ENCODE assay signal across 12 cellular contexts in the genomic region with DNA sequence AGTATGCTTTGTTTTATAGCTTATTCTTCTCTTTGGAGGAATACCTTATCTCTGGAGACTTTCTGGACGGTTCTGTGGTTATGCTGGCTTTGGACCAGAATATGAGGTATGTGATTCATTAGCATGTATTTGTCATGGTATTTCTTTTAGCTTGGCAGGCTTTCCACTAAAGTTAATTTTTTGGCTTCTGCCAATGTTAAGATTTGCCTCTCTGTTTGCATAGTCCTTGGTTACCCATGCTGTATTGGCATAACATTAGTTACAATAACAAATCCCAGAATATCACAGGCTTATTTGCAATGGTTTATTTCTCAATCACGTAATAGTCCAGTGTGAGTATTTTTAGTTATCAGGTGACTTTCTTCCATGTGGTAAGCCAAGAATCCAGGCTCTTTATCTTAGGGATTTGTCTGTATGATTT. TPM values are rescaled to one million over a fixed set of nuclear protein-coding genes. Genes with fewer than 3 reads are reported as not detected.
DNase-seq lines count a peak whose midpoint lies in the region; TF ChIP-seq lines count a peak whose summit lies in the region.
"Had no signal": no experiment of that assay in that cellular context is flagged by ENCODE, and none has a peak within 500 bp of the region (broad histone marks: within the 10 kb centered on the region; RNA-seq: fewer than 3 reads in every experiment).

No MANE protein-coding gene starts in this region.

- 0 out of 2 replicates have a peak overlapping the region, but pooled peaks have one; percentile 43 for H3K4me2 ChIP-seq in SK-N-SH
- peak overlapping the region; percentile 56 for H3K4me2 ChIP-seq in fibroblast of lung (ENCODE audit: extremely low read depth, insufficient read depth, low read length)
- H3K4me2 ChIP-seq in osteoblast (ENCODE audit: insufficient read depth, low read length) = peak overlapping the region; percentile 64

- intact Hi-C loops in spleen (cut with DNase I; ENCODE audit: low total_unique reads) = no loop called here

- TF ChIP-seq EP300 in SK-N-SH (IDR thresholded peaks at IDR 0.05; ENCODE audit: borderline replicate concordance in 1 of 2, low read depth in 1 of 2, low read length in 1 of 2) = no peak

- TF ChIP-seq RAD21 in SK-N-SH (IDR thresholded peaks at IDR 0.05; ENCODE audit: low read length) = no peak

- peaks cover 28% of the 10 kb centered on the region for H3F3A ChIP-seq in SK-N-SH (replicated peaks; ENCODE audit: insufficient read depth)

- CTCF ChIA-PET in SK-N-SH (lab: Yijun Ruan, JAX) = interaction anchor here (1.2 to 1.3 kb wide), 2 partner anchors 98 to 124 kb away, joined by 3 read pairs; no protein-coding TSS in a partner anchor

- POLR2A ChIA-PET in SK-N-SH (lab: Yijun Ruan, JAX) = no interaction called here

- peak overlapping the region in 1 of 2 experiments; percentile 99; a peak in 2 of 4 replicates for H3K27ac ChIP-seq in SK-N-SH (ENCODE audit: low read depth in 2 of 2, low read length in 1 of 2)
- peak overlapping the region; percentile 85 for H3K27ac ChIP-seq in fibroblast of lung (ENCODE audit: insufficient read depth, low read length)
- peak overlapping the region; percentile 98 for H3K27ac ChIP-seq in osteoblast (ENCODE audit: low read depth, low read length)
- no peak overlapping the region for H3K27ac ChIP-seq in spleen

- peaks cover 53% of the 10 kb centered on the region for H3K79me2 ChIP-seq in SK-N-SH (ENCODE audit: insufficient read depth)
- peaks cover 7% of the 10 kb centered on the region for H3K79me2 ChIP-seq in fibroblast of lung (ENCODE audit: control insufficient read depth, insufficient read depth, low read length)
- H3K79me2 ChIP-seq in osteoblast (ENCODE audit: insufficient read depth, low read length) = peaks cover 41% of the 10 kb centered on the region

- no peaks in the 10 kb centered on the region for H3K27me3 ChIP-seq in SK-N-SH (ENCODE audit: insufficient read depth)
- no peaks in the 10 kb centered on the region for H3K27me3 ChIP-seq in fibroblast of lung (ENCODE audit: control insufficient read depth, insufficient read depth, low read length)
- H3K27me3 ChIP-seq in osteoblast (ENCODE audit: insufficient read depth, low read length) = no peaks in the 10 kb centered on the region
- H3K27me3 ChIP-seq in spleen (replicated peaks in 1 of 7) = no peaks in the 10 kb centered on the region

- H3K4me3 ChIP-seq in SK-N-SH (ENCODE audit: low read depth in 2 of 2, low read length in 1 of 2) = no peak overlapping the region
- no peak overlapping the region for H3K4me3 ChIP-seq in fibroblast of lung (replicated peaks in 1 of 4; ENCODE audit: control extremely low read depth in 1 of 4, insufficient read depth in 1 of 4, low read depth in 3 of 4, low read length in 4 of 4)
- no peak overlapping the region for H3K4me3 ChIP-seq in osteoblast (ENCODE audit: insufficient read depth, low read length)
- no peak overlapping the region for H3K4me3 ChIP-seq in spleen
- H3K4me3 ChIP-seq: lung had no signal

- H3K4me1 ChIP-seq in SK-N-SH (ENCODE audit: control insufficient read depth in 1 of 2, insufficient read depth in 2 of 2, low read depth in 1 of 2, low read length in 1 of 2) = no peaks in the 10 kb centered on the region; a peak in 2 of 4 replicates
- H3K4me1 ChIP-seq in fibroblast of lung (ENCODE audit: control insufficient read depth, extremely low read depth, insufficient read depth, low read length) = peaks cover 13% of the 10 kb centered on the region
- H3K4me1 ChIP-seq in osteoblast (ENCODE audit: insufficient read depth, low read length) = peaks cover 38% of the 10 kb centered on the region
- H3K4me1 ChIP-seq in spleen = peaks cover 0 to 18% (median 9%) of the 10 kb centered on the region in 6 donors

- H3K9ac ChIP-seq in SK-N-SH (peak overlapping the region; percentile 64; the same call in 1 of the 2 replicates), fibroblast of lung (ENCODE audit: insufficient read depth, low read length) (no peak overlapping the region)

- H3K9me3 ChIP-seq in SK-N-SH (no peaks in the 10 kb centered on the region), fibroblast of lung (ENCODE audit: control insufficient read depth, insufficient read depth, low read depth, low read length) (no peaks in the 10 kb centered on the region), osteoblast (ENCODE audit: low read depth, low read length) (no peaks in the 10 kb centered on the region), spleen (no peaks in the 10 kb centered on the region)

- peak; percentile 78 for DNase-seq in AG20443 (ENCODE audit: low spot score)
- no peak for DNase-seq in SK-N-SH
- peak; percentile 95 to 97 for DNase-seq in fibroblast of lung (ENCODE audit: low read depth in 2 of 2)
- peak; percentile 89 for DNase-seq in osteoblast (ENCODE audit: insufficient read length, low spot score, missing footprints)
- no peak for DNase-seq in middle frontal gyrus (ENCODE audit: extremely low spot score, low spot score)
- no peak for DNase-seq in spleen
- no peak for DNase-seq in NCI-H2227 (lab: John Stamatoyannopoulos, UW; ENCODE audit: unreplicated experiment)
- no peak for DNase-seq in NCI-H1092 treated with DMSO at 0.1 percent for 48 hours (lab: John Stamatoyannopoulos, UW)
- DNase-seq: activated CD4-positive, alpha-beta T cell treated with anti-CD3 and anti-CD28 coated beads for 48 hours; cerebellar nuclear complex; stimulated activated CD4-positive, alpha-beta T cell treated with anti-CD3 and anti-CD28 coated beads, Interleukin-4, amount 100 ng/mL, for 4 hours had no signal

- no peaks in the 10 kb centered on the region for H3K9me2 ChIP-seq in SK-N-SH

- TF ChIP-seq CTCF in SK-N-SH (IDR thresholded peaks at IDR 0.05) = no peak
- TF ChIP-seq CTCF in fibroblast of lung (conservative IDR thresholded peaks at IDR 0.05 in 1 of 2, IDR thresholded peaks at IDR 0.05 in 1 of 2; ENCODE audit: low read depth in 1 of 2, low read length in 2 of 2) = no peak
- TF ChIP-seq CTCF in osteoblast (IDR thresholded peaks at IDR 0.05; ENCODE audit: extremely low read depth, low read depth, low read length) = no peak
- no peak for TF ChIP-seq CTCF in spleen (IDR thresholded peaks at IDR 0.05 in 8 of 11, conservative IDR thresholded peaks at IDR 0.05 in 3 of 11)

- H3K36me3 ChIP-seq in SK-N-SH (replicated peaks in 1 of 2; ENCODE audit: control insufficient read depth in 1 of 2, insufficient read depth in 2 of 2, low read length in 1 of 2) (peaks cover 58 to 63% of the 10 kb centered on the region in 2 experiments), fibroblast of lung (ENCODE audit: control insufficient read depth, insufficient read depth, low read length) (peaks cover 7% of the 10 kb centered on the region), osteoblast (ENCODE audit: insufficient read depth, low read length) (peaks cover 55% of the 10 kb centered on the region), spleen (peaks cover 0 to 100% (median 72%) of the 10 kb centered on the region in 6 donors)

- H4K20me1 ChIP-seq in SK-N-SH (ENCODE audit: insufficient read depth) = 0 out of 2 replicates have a peak, but pooled peaks cover 4% of the 10 kb centered on the region
- H4K20me1 ChIP-seq in fibroblast of lung (ENCODE audit: control insufficient read depth, extremely low read depth, insufficient read depth, low read length) = no peaks in the 10 kb centered on the region
- H4K20me1 ChIP-seq in osteoblast (ENCODE audit: insufficient read depth, low read length) = peaks cover 9% of the 10 kb centered on the region

- WGBS in SK-N-SH (ENCODE audit: low lambda C conversion rate) = 35% methylated on average over 2 of the region's 2 CpGs
- WGBS in spleen, 5 donors = 82 to 91% (median 90%) methylated on average over 2 of the region's 2 CpGs

- TF ChIP-seq POLR2A in spleen (IDR thresholded peaks at IDR 0.05) = no peak

- no peak overlapping the region for H2AFZ ChIP-seq in SK-N-SH (ENCODE audit: low read depth)
- no peak overlapping the region for H2AFZ ChIP-seq in fibroblast of lung (ENCODE audit: low read length)
- no peak overlapping the region for H2AFZ ChIP-seq in osteoblast (ENCODE audit: low read length)

TF ChIP-seq in SK-N-SH, 30 proteins besides CTCF, POLR2A, EP300 and RAD21 (continues in another document):
- no peak for TF ChIP-seq GABPA (IDR thresholded peaks at IDR 0.05; ENCODE audit: low read depth)
- peak; percentile 68 for TF ChIP-seq NFIC (IDR thresholded peaks at IDR 0.05; ENCODE audit: borderline replicate concordance)

RNA-seq across cellular contexts. Expression of gene ZMPSTE24, which starts 9.7 kb away (rescaled TPM):
- polyA plus RNA-seq in SK-N-SH (2012; rRNA removed) = 13.7 and 15.4 TPM in 2 replicates
- polyA plus RNA-seq in SK-N-SH (2012; cell fraction: cytosol; rRNA removed) = 20.1 and 25.0 TPM in 2 replicates
- 6.2 and 10.8 TPM in 2 replicates for polyA plus RNA-seq in SK-N-SH (2012; cell fraction: nucleus; rRNA removed)
- total RNA-seq in fibroblast of lung = 60.9 and 68.8 TPM in 2 replicates
- 67.6 and 70.5 TPM in 2 replicates for polyA plus RNA-seq in fibroblast of lung
- 44.6 and 46.6 TPM in 2 replicates for polyA plus RNA-seq in fibroblast of lung (2012)
- polyA minus RNA-seq in fibroblast of lung (ENCODE audit: low replicate concordance) = 5.3 and 6.9 TPM in 2 replicates
- 72.4 and 77.2 TPM in 2 replicates for total RNA-seq in osteoblast
- 10 to 100 TPM; 20.4 to 33.3 (median 25.2) TPM for total RNA-seq in spleen
- 10 to 100 TPM in 2 of 3 donors, 1 to 10 TPM in 1; 7.9 to 10.9 (median 10.6) TPM for polyA plus RNA-seq in spleen

RNA-seq across cellular contexts. Expression of gene TMCO2, which starts 20.0 kb away (rescaled TPM):
- polyA plus RNA-seq in SK-N-SH (2012; rRNA removed) = 0.19 TPM in 1 of 2 replicates, not detected in the other
- not detected in 2 replicates for polyA plus RNA-seq in SK-N-SH (2012; cell fraction: cytosol; rRNA removed)
- not detected in 2 replicates for polyA plus RNA-seq in SK-N-SH (2012; cell fraction: nucleus; rRNA removed)
- total RNA-seq in fibroblast of lung = not detected in 2 replicates
- polyA plus RNA-seq in fibroblast of lung = not detected in 2 replicates
- not detected in 2 replicates for polyA plus RNA-seq in fibroblast of lung (2012)
- not detected in 2 replicates for polyA minus RNA-seq in fibroblast of lung (ENCODE audit: low replicate concordance)
- not detected in 2 replicates for total RNA-seq in osteoblast
- not detected for total RNA-seq in spleen
- under 1 TPM in 2 of 3 donors, not detected in 1; 0.38 to 0.48 TPM for polyA plus RNA-seq in spleen
- total RNA-seq: lung had no signal
- polyA plus RNA-seq: lung had no signal

RNA-seq across cellular contexts. Expression of gene COL9A2, which starts 49.3 kb away (rescaled TPM):
- polyA plus RNA-seq in SK-N-SH (2012; rRNA removed) (0.63 and 0.94 TPM in 2 replicates), fibroblast of lung (0.40 and 1.3 TPM in 2 replicates), spleen (10 to 100 TPM in 2 of 3 donors, 1 to 10 TPM in 1; 9.1 to 17.8 (median 10.1) TPM)
- 0.44 and 0.56 TPM in 2 replicates for polyA plus RNA-seq in SK-N-SH (2012; cell fraction: cytosol; rRNA removed)
- polyA plus RNA-seq in SK-N-SH (2012; cell fraction: nucleus; rRNA removed) = 1.2 and 1.4 TPM in 2 replicates
- total RNA-seq in fibroblast of lung (2.1 and 2.8 TPM in 2 replicates), osteoblast (0.36 and 0.88 TPM in 2 replicates), spleen (10 to 100 TPM in 2 of 7 donors, 1 to 10 TPM in 5; 3.1 to 16.0 (median 6.2) TPM)
- polyA plus RNA-seq in fibroblast of lung (2012) = 0.97 and 3.0 TPM in 2 replicates
- 0.96 and 1.6 TPM in 2 replicates for polyA minus RNA-seq in fibroblast of lung (ENCODE audit: low replicate concordance)

Comparison
In these comparisons a context has a peak if more than half of its experiments do, and no peak if none do; other contexts are left out.
1. DNase-seq: peak in AG20443 (single experiment), fibroblast of lung (2 of 2) and osteoblast (single experiment); none in SK-N-SH (single experiment), middle frontal gyrus (single experiment), spleen (single experiment), NCI-H2227 (single experiment) and NCI-H1092 treated with DMSO at 0.1 percent for 48 hours (single experiment).
2. H3K27ac ChIP-seq: peak in fibroblast of lung (single experiment) and osteoblast (single experiment); none in spleen (0 of 8).
3. Peak in every context shown above with its lines, with median percentiles within 50 percentile points of each other: H3K4me2 ChIP-seq.